ENCODE assay signal across 10 cellular contexts in the genomic region with DNA sequence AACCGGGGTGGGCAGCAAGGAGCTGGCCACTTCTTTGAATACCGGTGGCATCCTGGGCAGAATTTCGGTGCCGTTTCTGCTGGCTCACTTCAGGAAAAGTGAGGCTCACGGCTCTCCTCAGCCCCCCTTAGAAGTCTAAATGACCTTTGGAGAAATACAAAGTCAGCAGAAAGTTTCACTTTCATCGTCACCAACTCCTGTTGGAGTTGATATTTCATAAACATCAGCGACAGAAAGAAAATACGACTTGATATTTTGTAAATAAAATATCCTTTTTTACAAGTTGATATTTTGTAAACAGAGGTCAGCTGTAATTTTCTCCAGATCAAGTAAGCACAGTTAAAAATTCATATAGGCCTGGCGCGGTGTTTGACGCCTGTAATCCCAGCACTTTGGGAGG. TPM values are rescaled to one million over a fixed set of nuclear protein-coding genes. Genes with fewer than 3 reads are reported as not detected.
DNase-seq lines count a peak whose midpoint lies in the region; ATAC-seq, FAIRE-seq and TF ChIP-seq lines count a peak whose summit lies in the region.
"Had no signal": no experiment of that assay in that cellular context is flagged by ENCODE, and none has a peak within 500 bp of the region (broad histone marks: within the 10 kb centered on the region; RNA-seq: fewer than 3 reads in every experiment).

No MANE protein-coding gene starts in this region.

- WGBS in A549 (ENCODE audit: missing lambda C conversion rate): 87% methylated on average over 11 of the region's 11 CpGs

- FAIRE-seq in A549 (lab: Jason Lieb, UNC): no peak
- FAIRE-seq: endometrium had no signal

- H3K4me3 ChIP-seq in A549 (peak overlapping the region; percentile 58), choroid plexus epithelial cell (ENCODE audit: low read depth, low read length) (peak overlapping the region; percentile 89), muscle layer of duodenum (ENCODE audit: low read depth in 1 of 2, low read length in 2 of 2) (peak overlapping the region; percentile 82 to 86)
- peak overlapping the region; percentile 59 for H3K4me3 ChIP-seq in Jurkat, Clone E6-1 (ENCODE audit: low read length)

- no peak for TF ChIP-seq RAD21 in A549 (conservative IDR thresholded peaks at IDR 0.05 in 1 of 2, IDR thresholded peaks at IDR 0.05 in 1 of 2)

- H3K27me3 ChIP-seq in muscle layer of duodenum (ENCODE audit: low read depth, low read length): no peaks in the 10 kb centered on the region

- no peak for TF ChIP-seq POLR2A in A549 (IDR thresholded peaks at IDR 0.05; ENCODE audit: low read length)

- no peak for ATAC-seq in A549
- no peak for ATAC-seq in HG03039 (IDR thresholded peaks at IDR 0.05; ENCODE audit: unreplicated experiment)
- no peak for ATAC-seq in HG02678 (IDR thresholded peaks at IDR 0.05; ENCODE audit: unreplicated experiment)

- peak overlapping the region; percentile 74 to 90; a peak in 5 of 6 replicates for H3K27ac ChIP-seq in A549
- peak overlapping the region; percentile 60 for H3K27ac ChIP-seq in muscle layer of duodenum (ENCODE audit: low read length)

- POLR2A ChIA-PET in A549 (lab: Yijun Ruan, JAX): interaction anchor here (1.0 to 2.5 kb wide), 2 partner anchors 9 to 23 kb away, joined by 3 to 12 read pairs; a partner anchor contains a TSS

- TF ChIP-seq EP300 in A549 (IDR thresholded peaks at IDR 0.05): no peak

- H3K4me1 ChIP-seq in A549 (no peaks in the 10 kb centered on the region), muscle layer of duodenum (ENCODE audit: control insufficient read depth in 1 of 2, insufficient read depth in 2 of 2, low read length in 2 of 2) (peaks cover 0 to 12% of the 10 kb centered on the region in 2 donors)

- H3K36me3 ChIP-seq in muscle layer of duodenum (ENCODE audit: control insufficient read depth in 1 of 2, insufficient read depth in 2 of 2, low read length in 2 of 2): peaks cover 18 to 53% of the 10 kb centered on the region in 2 donors

- CTCF ChIA-PET in A549 (lab: Yijun Ruan, JAX): interaction anchor here (1.1 to 1.9 kb wide), 2 partner anchors 14 to 48 kb away, joined by 4 to 5 read pairs; no protein-coding TSS in a partner anchor

- H3K9me3 ChIP-seq in A549 (peaks cover 92% of the 10 kb centered on the region), muscle layer of duodenum (ENCODE audit: control insufficient read depth in 1 of 2, low read length in 2 of 2) (peaks cover 44 to 50% of the 10 kb centered on the region in 2 donors)

- no peak for TF ChIP-seq CTCF in A549 (IDR thresholded peaks at IDR 0.05)
- no peak for TF ChIP-seq CTCF in choroid plexus epithelial cell (conservative IDR thresholded peaks at IDR 0.05; ENCODE audit: low read depth, low read length)

- peak overlapping the region; percentile 81 for H3K4me2 ChIP-seq in A549

- DNase-seq in A549 (ENCODE audit: low read depth in 1 of 2, low spot score in 1 of 2): no peak
- DNase-seq in Jurkat, Clone E6-1 (ENCODE audit: low read depth, low spot score): no peak
- DNase-seq in choroid plexus epithelial cell (ENCODE audit: low read depth): no peak
- DNase-seq in globus pallidus (ENCODE audit: low spot score): no peak
- no peak for DNase-seq in NCI-H226
- DNase-seq: NCI-H1105 had no signal

TF ChIP-seq in A549, 52 proteins besides CTCF, POLR2A, EP300 and RAD21:
- TF ChIP-seq PHF8 (IDR thresholded peaks at IDR 0.05; ENCODE audit: borderline replicate concordance, low read depth) (no peak), MAFK (IDR thresholded peaks at IDR 0.05; ENCODE audit: partially characterized antibody) (peak; percentile 88), FOXS1 (CRISPR knock-in tag; IDR thresholded peaks at IDR 0.05) (no peak)

RNA-seq across cellular contexts. Expression of a gene that starts 0.8 kb away (rescaled TPM):
- polyA plus RNA-seq in A549 (2011; rRNA removed) (27.3 and 28.8 TPM in 2 replicates), A549 (2017; fragmentation: RNase III; extraction: RNeasy Plus Mini Kit Qiagen cat#74134 plus additional on column Dnase treatment) (16.6 to 19.2 TPM (median 18.5 TPM) in 3 replicates)
- 7.3 and 7.5 TPM in 2 replicates for polyA plus RNA-seq in A549 (2012; cell fraction: cytosol; rRNA removed)
- 10.5 and 13.5 TPM in 2 replicates for polyA plus RNA-seq in A549 (2012; cell fraction: nucleus; rRNA removed)
- 11.9 and 13.8 TPM in 2 replicates for polyA minus RNA-seq in A549 (2011; rRNA and poly(A)+ RNA removed)
- 3.3 TPM for polyA plus RNA-seq in Jurkat, Clone E6-1 (2012; ENCODE audit: insufficient read depth, insufficient read length)

RNA-seq across cellular contexts. Expression of a gene that starts 0.8 kb away (rescaled TPM):
- polyA plus RNA-seq in A549 (2011; rRNA removed) (3.0 and 4.3 TPM in 2 replicates), A549 (2017; fragmentation: RNase III; extraction: RNeasy Plus Mini Kit Qiagen cat#74134 plus additional on column Dnase treatment) (1.8 to 2.1 TPM (median 1.9 TPM) in 3 replicates)
- 0.57 and 0.92 TPM in 2 replicates for polyA plus RNA-seq in A549 (2012; cell fraction: cytosol; rRNA removed)
- 0.64 and 0.93 TPM in 2 replicates for polyA plus RNA-seq in A549 (2012; cell fraction: nucleus; rRNA removed)
- 1.9 and 3.2 TPM in 2 replicates for polyA minus RNA-seq in A549 (2011; rRNA and poly(A)+ RNA removed)
- polyA plus RNA-seq in Jurkat, Clone E6-1 (2012; ENCODE audit: insufficient read depth, insufficient read length): 0.73 TPM

RNA-seq across cellular contexts. Expression of a gene that starts 22.8 kb away (rescaled TPM):
- polyA plus RNA-seq in A549 (2011; rRNA removed) (20.9 and 38.4 TPM in 2 replicates), A549 (2017; fragmentation: RNase III; extraction: RNeasy Plus Mini Kit Qiagen cat#74134 plus additional on column Dnase treatment) (24.3 to 24.8 TPM (median 24.4 TPM) in 3 replicates)
- polyA plus RNA-seq in A549 (2012; cell fraction: cytosol; rRNA removed): 15.2 and 20.5 TPM in 2 replicates
- 24.9 and 36.3 TPM in 2 replicates for polyA plus RNA-seq in A549 (2012; cell fraction: nucleus; rRNA removed)
- polyA minus RNA-seq in A549 (2011; rRNA and poly(A)+ RNA removed): 31.1 and 34.1 TPM in 2 replicates
- polyA plus RNA-seq in Jurkat, Clone E6-1 (2012; ENCODE audit: insufficient read depth, insufficient read length): 17.7 TPM

RNA-seq across cellular contexts. Expression of a gene that starts 49.6 kb away (rescaled TPM):
- polyA plus RNA-seq in A549 (2011; rRNA removed) (not detected in 2 replicates), A549 (2017; fragmentation: RNase III; extraction: RNeasy Plus Mini Kit Qiagen cat#74134 plus additional on column Dnase treatment) (not detected in 3 replicates)
- not detected in 2 replicates for polyA plus RNA-seq in A549 (2012; cell fraction: cytosol; rRNA removed)
- polyA plus RNA-seq in A549 (2012; cell fraction: nucleus; rRNA removed): 0.06 TPM in 1 of 2 replicates, not detected in the other
- not detected in 2 replicates for polyA minus RNA-seq in A549 (2011; rRNA and poly(A)+ RNA removed)
- not detected for polyA plus RNA-seq in Jurkat, Clone E6-1 (2012; ENCODE audit: insufficient read depth, insufficient read length)

RNA-seq across cellular contexts. Expression of a gene that starts 49.6 kb away (rescaled TPM):
- 0.04 TPM in 1 of 2 replicates, not detected in the other for polyA plus RNA-seq in A549 (2011; rRNA removed)
- not detected in 2 replicates for polyA plus RNA-seq in A549 (2012; cell fraction: cytosol; rRNA removed)
- polyA plus RNA-seq in A549 (2012; cell fraction: nucleus; rRNA removed): not detected in 2 replicates
- not detected in 3 replicates for polyA plus RNA-seq in A549 (2017; fragmentation: RNase III; extraction: RNeasy Plus Mini Kit Qiagen cat#74134 plus additional on column Dnase treatment)
- polyA minus RNA-seq in A549 (2011; rRNA and poly(A)+ RNA removed): not detected in 2 replicates
- polyA plus RNA-seq in Jurkat, Clone E6-1 (2012; ENCODE audit: insufficient read depth, insufficient read length): not detected
